In genomic region chr18:76463872-76464271, GRCh38 we compare ENCODE assay signal across 23 cellular contexts.
"Had no signal": no experiment of that assay in that cellular context is flagged by ENCODE, and none has a peak within 500 bp of the region (broad histone marks: within the 10 kb centered on the region; RNA-seq: fewer than 3 reads in every experiment).

No MANE protein-coding gene starts in this region.

- H3K27ac Mint-ChIP-seq: activated naive CD4-positive, alpha-beta T cell treated with anti-CD3 and anti-CD28 coated beads, Interleukin-2, amount 10 ng/mL, durations not matched to agents 7 days and 5 days; activated naive CD8-positive, alpha-beta T cell treated with anti-CD3 and anti-CD28 coated beads for 36 hours; activated T-helper 17 cell treated with anti-CD3 and anti-CD28 coated beads, Interleukin-2, amount 50 U/mL, for 72 hours; T-helper 1 cell treated with Interleukin-12 subunit alpha and Interleukin-12 subunit beta and Interleukin-4 antibody, amounts not matched to agents 30 μg/mL and 1 μg/mL, for 36 hours; WTC11 had no signal

- ATAC-seq: activated T-helper 17 cell treated with anti-CD3 and anti-CD28 coated beads, Interleukin-2, amount 50 U/mL, for 72 hours; PC-3; WTC11 had no signal

- H3K27me3 ChIP-seq: brain microvascular endothelial cell, cardiac muscle cell had no signal

- H3K9me3 Mint-ChIP-seq: activated naive CD4-positive, alpha-beta T cell treated with anti-CD3 and anti-CD28 coated beads, Interleukin-2, amount 10 ng/mL, durations not matched to agents 7 days and 5 days; activated naive CD8-positive, alpha-beta T cell treated with anti-CD3 and anti-CD28 coated beads for 36 hours; activated T-cell treated with anti-CD3 and anti-CD28 coated beads, Interleukin-2, amount 50 U/mL, for 4 hours; activated T-helper 17 cell treated with anti-CD3 and anti-CD28 coated beads, Interleukin-2, amount 50 U/mL, for 72 hours; T-helper 1 cell treated with Interleukin-12 subunit alpha and Interleukin-12 subunit beta and Interleukin-4 antibody, amounts not matched to agents 30 μg/mL and 1 μg/mL, for 36 hours had no signal

- H3K4me3 Mint-ChIP-seq: activated naive CD4-positive, alpha-beta T cell treated with anti-CD3 and anti-CD28 coated beads, Interleukin-2, amount 10 ng/mL, durations not matched to agents 7 days and 5 days; activated naive CD8-positive, alpha-beta T cell treated with anti-CD3 and anti-CD28 coated beads for 36 hours; activated T-cell treated with anti-CD3 and anti-CD28 coated beads, Interleukin-2, amount 50 U/mL, for 4 hours; activated T-helper 17 cell treated with anti-CD3 and anti-CD28 coated beads, Interleukin-2, amount 50 U/mL, for 72 hours; T-helper 1 cell treated with Interleukin-12 subunit alpha and Interleukin-12 subunit beta and Interleukin-4 antibody, amounts not matched to agents 30 μg/mL and 1 μg/mL, for 36 hours; WTC11 had no signal

- DNase-seq: activated CD4-positive, alpha-beta T cell treated with anti-CD3 and anti-CD28 coated beads for 48 hours; activated CD4-positive, alpha-beta T cell treated with anti-CD3 and anti-CD28 coated beads, Interleukin-2, amount 50 U/mL, for 4 hours; activated CD4-positive, CD25-positive, alpha-beta regulatory T cell treated with anti-CD3 and anti-CD28 coated beads, Interleukin-2, amount 50 U/mL, for 72 hours; activated gamma-delta T cell treated with Interleukin-2 at 50 U/mL for 16 hours; activated naive CD4-positive, alpha-beta T cell treated with anti-CD3 and anti-CD28 coated beads, Interleukin-2, amount 10 ng/mL, durations not matched to agents 7 days and 5 days; activated naive CD8-positive, alpha-beta T cell treated with anti-CD3 and anti-CD28 coated beads for 36 hours; activated T-cell treated with anti-CD3 and anti-CD28 coated beads, Interleukin-2, amount 50 U/mL, for 4 hours; brain microvascular endothelial cell; NCI-H1092; NCI-H1417 treated with DMSO at 0.1 percent for 48 hours; NCI-H1694; NCI-H2029; NCI-H510A treated with DMSO at 0.1 percent for 48 hours; NCI-H69; NK-92 treated with Interleukin-12 subunit alpha and Interleukin-12 subunit beta, amount 100 ng/mL, for 24 hours; PC-3; SHP77 treated with DMSO at 0.1 percent for 48 hours; T-helper 9 cell had no signal

- H3K27ac ChIP-seq: brain microvascular endothelial cell, cardiac muscle cell, KMS-11 had no signal

- H3K4me3 ChIP-seq: cardiac muscle cell had no signal

- H3K36me3 Mint-ChIP-seq: activated naive CD4-positive, alpha-beta T cell treated with anti-CD3 and anti-CD28 coated beads, Interleukin-2, amount 10 ng/mL, durations not matched to agents 7 days and 5 days; activated naive CD8-positive, alpha-beta T cell treated with anti-CD3 and anti-CD28 coated beads for 36 hours had no signal

- H3K27me3 Mint-ChIP-seq: activated naive CD8-positive, alpha-beta T cell treated with anti-CD3 and anti-CD28 coated beads for 36 hours; activated T-helper 17 cell treated with anti-CD3 and anti-CD28 coated beads, Interleukin-2, amount 50 U/mL, for 72 hours had no signal

- H3K36me3 ChIP-seq: brain microvascular endothelial cell, cardiac muscle cell had no signal
